In genomic region chr1:245483247-245483646, GRCh38 we compare ENCODE assay signal across 16 cellular contexts.
DNase-seq lines count a peak whose midpoint lies in the region; ATAC-seq and TF ChIP-seq lines count a peak whose summit lies in the region.
"Had no signal": no experiment of that assay in that cellular context is flagged by ENCODE, and none has a peak within 500 bp of the region (broad histone marks: within the 10 kb centered on the region; RNA-seq: fewer than 3 reads in every experiment).

No MANE protein-coding gene starts in this region.

- no peak for DNase-seq in cardiac muscle cell (ENCODE audit: low read depth in 1 of 2, low spot score in 1 of 2)
- no peak for DNase-seq in Right ventricle myocardium inferior (ENCODE audit: missing footprints)
- DNase-seq in WTC11 (ENCODE audit: low spot score): no peak
- DNase-seq in left kidney (ENCODE audit: low read depth, low spot score): peak; percentile 43
- DNase-seq in superior temporal gyrus (ENCODE audit: extremely low spot score): peak; percentile 4
- no peak for DNase-seq in vagina (ENCODE audit: extremely low spot score in 2 of 2)
- DNase-seq in effector memory CD8-positive, alpha-beta T cell: no peak
- no peak for DNase-seq in activated CD4-positive, alpha-beta T cell treated with anti-CD3 and anti-CD28 coated beads, Interleukin-2, amount 10 ng/mL, durations not matched to agents 7 days and 5 days
- DNase-seq: 8988T; Calu3; CD4-positive, alpha-beta memory T cell; DMS79 treated with DMSO at 0.1 percent for 48 hours; HCEC 1CT had no signal

- no peak for ATAC-seq in Right ventricle myocardium inferior
- peak; percentile 38 for ATAC-seq in WTC11
- no peak for ATAC-seq in effector memory CD8-positive, alpha-beta T cell (replicated peaks)
- ATAC-seq: GM12878 had no signal

- intact Hi-C loops in Right ventricle myocardium inferior (cut with DNase I): no loop called here
- intact Hi-C loops in vagina (cut with DNase I): no loop called here

- H3K27ac ChIP-seq in cardiac muscle cell (peak overlapping the region; percentile 66), vagina (no peak overlapping the region)
- H3K27ac ChIP-seq: BLaER1 had no signal

- CTCF ChIA-PET in WTC11 (lab: Charles Lee): interaction anchor here (1.0 kb wide), 1 partner anchor 327 kb away, joined by 4 read pairs; no protein-coding TSS in a partner anchor
- CTCF ChIA-PET in activated CD4-positive, alpha-beta T cell treated with anti-CD3 and anti-CD28 coated beads, Interleukin-2, amount 10 ng/mL, durations not matched to agents 7 days and 5 days (lab: Charles Lee): no interaction called here

- TF ChIP-seq POLR2A in vagina (IDR thresholded peaks at IDR 0.05): no peak

- H3K4me1 ChIP-seq in cardiac muscle cell (ENCODE audit: low read depth): peaks cover 17% of the 10 kb centered on the region
- no peaks in the 10 kb centered on the region for H3K4me1 ChIP-seq in vagina
- H3K4me1 ChIP-seq: BLaER1 had no signal

- no peaks in the 10 kb centered on the region for H3K36me3 ChIP-seq in cardiac muscle cell
- no peaks in the 10 kb centered on the region for H3K36me3 ChIP-seq in vagina
- H3K36me3 ChIP-seq: BLaER1 had no signal

- H3K4me3 Mint-ChIP-seq in WTC11: no peak overlapping the region
- no peak overlapping the region for H3K4me3 Mint-ChIP-seq in effector memory CD8-positive, alpha-beta T cell
- no peak overlapping the region for H3K4me3 Mint-ChIP-seq in activated CD4-positive, alpha-beta T cell treated with anti-CD3 and anti-CD28 coated beads, Interleukin-2, amount 10 ng/mL, durations not matched to agents 7 days and 5 days
- H3K4me3 Mint-ChIP-seq: CD14-positive monocyte; CD4-positive, alpha-beta memory T cell had no signal

- H3K27me3 ChIP-seq in cardiac muscle cell (no peaks in the 10 kb centered on the region), vagina (no peaks in the 10 kb centered on the region)
- H3K27me3 ChIP-seq: BLaER1 had no signal

- no peaks in the 10 kb centered on the region for H3K36me3 Mint-ChIP-seq in WTC11
- no peaks in the 10 kb centered on the region for H3K36me3 Mint-ChIP-seq in effector memory CD8-positive, alpha-beta T cell (ENCODE audit: insufficient read depth)
- H3K36me3 Mint-ChIP-seq in activated CD4-positive, alpha-beta T cell treated with anti-CD3 and anti-CD28 coated beads, Interleukin-2, amount 10 ng/mL, durations not matched to agents 7 days and 5 days (ENCODE audit: low read depth): no peaks in the 10 kb centered on the region
- H3K36me3 Mint-ChIP-seq: CD4-positive, alpha-beta memory T cell had no signal

- H3K27ac Mint-ChIP-seq in WTC11: no peak overlapping the region
- no peak overlapping the region for H3K27ac Mint-ChIP-seq in effector memory CD8-positive, alpha-beta T cell
- H3K27ac Mint-ChIP-seq in activated CD4-positive, alpha-beta T cell treated with anti-CD3 and anti-CD28 coated beads, Interleukin-2, amount 10 ng/mL, durations not matched to agents 7 days and 5 days: no peak overlapping the region
- H3K27ac Mint-ChIP-seq: CD14-positive monocyte; CD4-positive, alpha-beta memory T cell had no signal

- peaks cover 23% of the 10 kb centered on the region for H3K4me1 Mint-ChIP-seq in WTC11
- no peaks in the 10 kb centered on the region for H3K4me1 Mint-ChIP-seq in effector memory CD8-positive, alpha-beta T cell (ENCODE audit: low read depth in 2 of 2)
- no peaks in the 10 kb centered on the region for H3K4me1 Mint-ChIP-seq in activated CD4-positive, alpha-beta T cell treated with anti-CD3 and anti-CD28 coated beads, Interleukin-2, amount 10 ng/mL, durations not matched to agents 7 days and 5 days
- H3K4me1 Mint-ChIP-seq: CD4-positive, alpha-beta memory T cell had no signal

- no peaks in the 10 kb centered on the region for H3K9me3 Mint-ChIP-seq in WTC11
- H3K9me3 Mint-ChIP-seq in effector memory CD8-positive, alpha-beta T cell: no peaks in the 10 kb centered on the region
- H3K9me3 Mint-ChIP-seq in activated CD4-positive, alpha-beta T cell treated with anti-CD3 and anti-CD28 coated beads, Interleukin-2, amount 10 ng/mL, durations not matched to agents 7 days and 5 days: no peaks in the 10 kb centered on the region
- H3K9me3 Mint-ChIP-seq: CD4-positive, alpha-beta memory T cell had no signal

- H3K9me3 ChIP-seq in cardiac muscle cell (ENCODE audit: low read depth) (no peaks in the 10 kb centered on the region), vagina (no peaks in the 10 kb centered on the region)
- H3K9me3 ChIP-seq: BLaER1 had no signal

- POLR2A ChIA-PET in WTC11 (lab: Charles Lee): no interaction called here
- POLR2A ChIA-PET in activated CD4-positive, alpha-beta T cell treated with anti-CD3 and anti-CD28 coated beads, Interleukin-2, amount 10 ng/mL, durations not matched to agents 7 days and 5 days (lab: Charles Lee): no interaction called here

- peaks cover 8% of the 10 kb centered on the region for H3K27me3 Mint-ChIP-seq in WTC11 (ENCODE audit: low read depth)
- no peaks in the 10 kb centered on the region for H3K27me3 Mint-ChIP-seq in effector memory CD8-positive, alpha-beta T cell
- no peaks in the 10 kb centered on the region for H3K27me3 Mint-ChIP-seq in activated CD4-positive, alpha-beta T cell treated with anti-CD3 and anti-CD28 coated beads, Interleukin-2, amount 10 ng/mL, durations not matched to agents 7 days and 5 days

- no peak for TF ChIP-seq CTCF in cardiac muscle cell (IDR thresholded peaks at IDR 0.05; ENCODE audit: low read depth, low read length)
- TF ChIP-seq CTCF in WTC11 (IDR thresholded peaks at IDR 0.05): no peak
- no peak for TF ChIP-seq CTCF in vagina (IDR thresholded peaks at IDR 0.05)

- no peak overlapping the region for H3K4me3 ChIP-seq in cardiac muscle cell
- no peak overlapping the region for H3K4me3 ChIP-seq in vagina
- H3K4me3 ChIP-seq: BLaER1, GM12878 had no signal

TF ChIP-seq in WTC11, 78 proteins besides CTCF, POLR2A, EP300 and RAD21:
- TF ChIP-seq USF2 (CRISPR knock-in tag; IDR thresholded peaks at IDR 0.05) (no peak), PRDM15 (CRISPR knock-in tag; IDR thresholded peaks at IDR 0.05) (no peak), ESRRA (CRISPR knock-in tag; IDR thresholded peaks at IDR 0.05; ENCODE audit: borderline replicate concordance) (no peak), TCF7 (CRISPR knock-in tag; IDR thresholded peaks at IDR 0.05; ENCODE audit: low read depth) (no peak), NR3C1 (CRISPR knock-in tag; conservative IDR thresholded peaks at IDR 0.05; ENCODE audit: low read depth) (no peak), TEAD1 (CRISPR knock-in tag; IDR thresholded peaks at IDR 0.05) (no peak), MYBL2 (CRISPR knock-in tag; IDR thresholded peaks at IDR 0.05) (no peak), CREM (CRISPR knock-in tag; IDR thresholded peaks at IDR 0.05) (no peak), ZNF671 (CRISPR knock-in tag; IDR thresholded peaks at IDR 0.05) (no peak), ELF4 (CRISPR knock-in tag; IDR thresholded peaks at IDR 0.05; ENCODE audit: low read depth) (no peak), ZNF263 (CRISPR knock-in tag; IDR thresholded peaks at IDR 0.05; ENCODE audit: low read depth) (no peak), EMX1 (CRISPR knock-in tag; IDR thresholded peaks at IDR 0.05) (no peak)

Comparison
In these comparisons a context has a peak if more than half of its experiments do, and no peak if none do; other contexts are left out.
1. DNase-seq: peak in left kidney (single experiment) and superior temporal gyrus (single experiment); none in cardiac muscle cell (0 of 2), Right ventricle myocardium inferior (single experiment), WTC11 (single experiment), vagina (0 of 2), effector memory CD8-positive, alpha-beta T cell (0 of 3) and activated CD4-positive, alpha-beta T cell treated with anti-CD3 and anti-CD28 coated beads, Interleukin-2, amount 10 ng/mL, durations not matched to agents 7 days and 5 days (single experiment).